Comparison of ENCODE assay signal across 8 cellular contexts in the genomic region with DNA sequence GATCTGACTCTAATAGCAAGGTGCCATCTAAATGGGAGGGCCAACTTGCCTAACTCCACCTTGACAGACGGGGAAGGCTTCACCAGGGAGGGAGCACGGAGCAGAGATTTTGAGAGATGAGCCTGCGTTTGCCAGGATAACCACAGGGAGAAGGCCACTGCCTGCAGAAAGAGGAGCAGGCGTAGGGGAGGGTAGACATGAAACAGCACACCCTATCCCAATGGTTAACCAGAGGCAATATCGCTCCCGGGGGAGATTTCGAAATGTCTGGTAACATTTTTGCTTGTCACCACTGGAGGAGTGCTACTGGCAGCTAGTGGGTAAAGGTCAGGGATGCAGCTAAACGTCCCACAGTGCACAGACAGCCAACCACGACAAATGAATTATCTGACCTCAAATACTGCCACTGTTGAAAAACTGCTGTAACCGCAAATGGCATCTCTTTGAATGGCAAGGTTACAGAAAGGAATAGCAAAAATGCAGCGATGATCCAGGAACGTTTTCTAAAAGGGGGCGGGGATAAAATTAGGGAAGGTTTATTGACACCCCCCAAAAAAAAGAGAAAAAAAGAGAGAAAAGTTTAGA.
DNase-seq lines count a peak whose midpoint lies in the region; ATAC-seq, FAIRE-seq and TF ChIP-seq lines count a peak whose summit lies in the region.

No MANE protein-coding gene starts in this region.

- H3K27ac ChIP-seq in epithelial cell of prostate, result peak overlapping the region; percentile 53
- peak overlapping the region in 1 of 2 donors; percentile 22 for H3K27ac ChIP-seq in small intestine (ENCODE audit: low read depth in 1 of 2, low read length in 1 of 2)

- no peaks in the 10 kb centered on the region for H3K27me3 ChIP-seq in small intestine (ENCODE audit: control insufficient read depth in 2 of 2, insufficient read depth in 2 of 2, low read length in 2 of 2)

- no peaks in the 10 kb centered on the region for H3K9me3 ChIP-seq in small intestine (ENCODE audit: control insufficient read depth, low read depth)

- H3K36me3 ChIP-seq in small intestine (ENCODE audit: control insufficient read depth in 2 of 2, insufficient read depth in 2 of 2, low read length in 2 of 2), result no peaks in the 10 kb centered on the region

- peaks cover 6% of the 10 kb centered on the region for H3K27me3 Mint-ChIP-seq in nephron progenitor cell (ENCODE audit: low read depth, poor library complexity)

- peak overlapping the region; percentile 53 for H3K4me3 Mint-ChIP-seq in nephron progenitor cell

- no peak for TF ChIP-seq CTCF in GM20000 (IDR thresholded peaks at IDR 0.05; ENCODE audit: extremely low read depth, missing control alignments)
- TF ChIP-seq CTCF in nephron progenitor cell (IDR thresholded peaks at IDR 0.05), result no peak

- ATAC-seq in HG03521 (IDR thresholded peaks at IDR 0.05; ENCODE audit: unreplicated experiment), result peak; percentile 69

- no peak overlapping the region for H3K4me3 ChIP-seq in small intestine (ENCODE audit: low read depth in 1 of 2, low read length in 2 of 2)

- WGBS in small intestine, 3 donors, result 47 to 59% (median 50%) methylated on average over 13 of the region's 13 CpGs

- DNase-seq in ELR (ENCODE audit: low read depth), result peak; percentile 44
- DNase-seq in GM20000 (ENCODE audit: low spot score), result peak; percentile 51
- peak; percentile 93 for DNase-seq in SW480 (ENCODE audit: low spot score)
- no peak for DNase-seq in epithelial cell of prostate (ENCODE audit: low read depth, low spot score)
- DNase-seq in nephron progenitor cell, result peak; percentile 60
- no peak for DNase-seq in small intestine
- no peak for DNase-seq in NCI-H1092 (lab: John Stamatoyannopoulos, UW)

- H3K27ac Mint-ChIP-seq in nephron progenitor cell, result peak overlapping the region; percentile 97

- peaks cover 23% of the 10 kb centered on the region for H3K4me1 Mint-ChIP-seq in nephron progenitor cell

- H3K9me3 Mint-ChIP-seq in nephron progenitor cell, result peaks cover 43% of the 10 kb centered on the region

- H3K4me1 ChIP-seq in small intestine (ENCODE audit: control insufficient read depth in 2 of 2, insufficient read depth in 1 of 2, low read depth in 1 of 2, low read length in 1 of 2), result no peaks in the 10 kb centered on the region

- H3K36me3 Mint-ChIP-seq in nephron progenitor cell (ENCODE audit: low read depth), result peaks cover 17% of the 10 kb centered on the region

- FAIRE-seq in small intestine (lab: Jason Lieb, UNC), result no peak

Comparison
In these comparisons a context has a peak if more than half of its experiments do, and no peak if none do; other contexts are left out.
1. DNase-seq: peak in ELR (single experiment), GM20000 (single experiment), SW480 (single experiment) and nephron progenitor cell (single experiment); none in epithelial cell of prostate (single experiment), small intestine (single experiment) and NCI-H1092 (single experiment).